Comparison of ENCODE assay signal across 12 cellular contexts in the genomic region with DNA sequence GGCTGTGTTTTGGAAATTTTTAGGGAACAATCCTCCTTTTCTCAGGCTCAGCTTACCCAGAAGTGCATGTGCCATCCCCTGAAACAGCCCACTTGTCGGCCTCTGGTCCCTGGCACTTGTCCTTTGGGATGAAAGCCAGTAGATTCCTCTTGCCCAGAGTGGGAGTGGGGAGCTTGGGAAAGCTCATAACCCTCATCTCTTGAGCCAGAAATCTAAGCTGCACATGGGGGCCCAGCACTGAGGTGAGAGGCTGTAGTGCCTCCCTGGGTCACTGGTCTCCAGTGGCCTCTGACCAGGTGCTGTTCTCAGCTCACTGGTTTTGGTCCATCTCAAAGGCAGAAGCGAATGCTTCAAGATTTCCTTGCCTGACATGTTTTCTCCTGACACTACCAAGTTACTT. TPM values are rescaled to one million over a fixed set of nuclear protein-coding genes. Genes with fewer than 3 reads are reported as not detected.
A peak's percentile ranks its signal among the peaks of the same experiment; 100 is the strongest.
DNase-seq lines count a peak whose midpoint lies in the region; ATAC-seq and TF ChIP-seq lines count a peak whose summit lies in the region.
"Had no signal": no experiment of that assay in that cellular context is flagged by ENCODE, and none has a peak within 500 bp of the region (broad histone marks: within the 10 kb centered on the region; RNA-seq: fewer than 3 reads in every experiment).

No MANE protein-coding gene starts in this region.

- WGBS in endodermal cell (ENCODE audit: insufficient coverage in 1 of 2, insufficient read length in 1 of 2), 2 experiments, result 94 to 100% methylated on average over 2 of the region's 2 CpGs

- no peak overlapping the region for H3K27ac ChIP-seq in CD4-positive, alpha-beta T cell (ENCODE audit: low read depth, low read length)
- H3K27ac ChIP-seq in Panc1 (ENCODE audit: low read length), result no peak overlapping the region
- no peak overlapping the region for H3K27ac ChIP-seq in endodermal cell (ENCODE audit: low read depth, low read length)
- H3K27ac ChIP-seq: KMS-11, ovary, testis had no signal

- peak overlapping the region; percentile 73 for H3K27ac Mint-ChIP-seq in CD4-positive, alpha-beta T cell
- H3K27ac Mint-ChIP-seq in endodermal cell, result peak overlapping the region; percentile 67
- H3K27ac Mint-ChIP-seq in neural crest cell (ENCODE audit: unreplicated experiment), result peak overlapping the region; percentile 10

- no peak overlapping the region for H3K4me3 ChIP-seq in Panc1 (ENCODE audit: low read depth in 2 of 2, low read length in 2 of 2)
- no peak overlapping the region for H3K4me3 ChIP-seq in endodermal cell (ENCODE audit: low read length)
- H3K4me3 ChIP-seq: ovary, testis had no signal

- no peaks in the 10 kb centered on the region for H3K9me3 ChIP-seq in CD4-positive, alpha-beta T cell (ENCODE audit: control insufficient read depth, low read length)
- H3K9me3 ChIP-seq in Panc1 (ENCODE audit: control insufficient read depth, insufficient read depth, low read depth, low read length) (no peaks in the 10 kb centered on the region), endodermal cell (ENCODE audit: control insufficient read depth, low read length) (no peaks in the 10 kb centered on the region)
- H3K9me3 ChIP-seq: ovary, testis had no signal

- peaks cover 67% of the 10 kb centered on the region for H3K36me3 Mint-ChIP-seq in CD4-positive, alpha-beta T cell (ENCODE audit: low read depth)
- H3K36me3 Mint-ChIP-seq in endodermal cell (ENCODE audit: low read depth), result peaks cover 24% of the 10 kb centered on the region
- no peaks in the 10 kb centered on the region for H3K36me3 Mint-ChIP-seq in neural crest cell (ENCODE audit: low read depth)

- intact Hi-C loops in CD4-positive, alpha-beta T cell (cut with DNase I, micrococcal nuclease), result no loop called here
- intact Hi-C loops in Panc1 (cut with micrococcal nuclease; ENCODE audit: unreplicated experiment), result no loop called here

- in situ Hi-C loops in Panc1 (cut with HindIII; ENCODE audit: low pct_unique_long_range_greater_than_20kb, low sequenced_read_pairs), result no loop called here

- no peak overlapping the region for H3K4me3 Mint-ChIP-seq in CD4-positive, alpha-beta T cell
- no peak overlapping the region for H3K4me3 Mint-ChIP-seq in endodermal cell
- no peak overlapping the region for H3K4me3 Mint-ChIP-seq in neural crest cell

- POLR2A ChIA-PET in CD4-positive, alpha-beta T cell (lab: Charles Lee), result no interaction called here
- POLR2A ChIA-PET in Panc1 (lab: Charles Lee), result interaction anchor here (0.7 kb wide), 1 partner anchor 102 kb away, joined by 3 read pairs; no protein-coding TSS in a partner anchor

- no peak for DNase-seq in CD4-positive, alpha-beta T cell
- no peak for DNase-seq in Panc1 (ENCODE audit: low read depth, low spot score)
- DNase-seq in endodermal cell, result no peak
- DNase-seq in neural crest cell (ENCODE audit: low read depth, low spot score), result no peak
- no peak for DNase-seq in central memory CD4-positive, alpha-beta T cell
- DNase-seq: effector CD8-positive, alpha-beta T cell; NCI-H1417 treated with DMSO at 0.1 percent for 48 hours; testis had no signal

- TSS peak; percentile 36 for BruUV-seq in Panc1 (replicated peaks; lab: Mats Ljungman, UMichigan)

- no peak for ATAC-seq in CD4-positive, alpha-beta T cell (ENCODE audit: poor library complexity)
- ATAC-seq in Panc1, result no peak
- ATAC-seq in HG03571 (IDR thresholded peaks at IDR 0.05; ENCODE audit: unreplicated experiment), result no peak
- ATAC-seq in HG02852 (IDR thresholded peaks at IDR 0.05; ENCODE audit: unreplicated experiment), result no peak

- H3K27me3 Mint-ChIP-seq in CD4-positive, alpha-beta T cell, result no peaks in the 10 kb centered on the region
- H3K27me3 Mint-ChIP-seq in endodermal cell (ENCODE audit: insufficient read depth) (no peaks in the 10 kb centered on the region), neural crest cell (ENCODE audit: low read depth) (no peaks in the 10 kb centered on the region)

- no peaks in the 10 kb centered on the region for H3K9me3 Mint-ChIP-seq in CD4-positive, alpha-beta T cell
- H3K9me3 Mint-ChIP-seq in endodermal cell, result no peaks in the 10 kb centered on the region
- no peaks in the 10 kb centered on the region for H3K9me3 Mint-ChIP-seq in neural crest cell

- no peak for TF ChIP-seq CTCF in CD4-positive, alpha-beta T cell (IDR thresholded peaks at IDR 0.05)
- TF ChIP-seq CTCF in Panc1 (IDR thresholded peaks at IDR 0.05), result no peak
- TF ChIP-seq CTCF in endodermal cell (conservative IDR thresholded peaks at IDR 0.05), result no peak
- no peak for TF ChIP-seq CTCF in neural crest cell (conservative IDR thresholded peaks at IDR 0.05)

- no peak overlapping the region for H3K9ac ChIP-seq in endodermal cell (ENCODE audit: extremely low read depth, low read length, poor library complexity, severe bottlenecking)
- H3K9ac ChIP-seq: KMS-11 had no signal

- H3K36me3 ChIP-seq in Panc1 (ENCODE audit: control insufficient read depth, insufficient read depth, low read length) (no peaks in the 10 kb centered on the region), endodermal cell (ENCODE audit: control insufficient read depth, insufficient read depth, low read length) (peaks cover 47% of the 10 kb centered on the region)
- H3K36me3 ChIP-seq: ovary had no signal

- H3K4me1 ChIP-seq in Panc1 (ENCODE audit: control insufficient read depth, insufficient read depth, low read length), result no peaks in the 10 kb centered on the region
- H3K4me1 ChIP-seq in endodermal cell (ENCODE audit: control insufficient read depth, insufficient read depth, low read length), result peaks cover 24% of the 10 kb centered on the region

- CTCF ChIA-PET in CD4-positive, alpha-beta T cell (lab: Charles Lee), result interaction anchor here (1.3 to 1.5 kb wide), 2 partner anchors 73 to 150 kb away, joined by 3 to 4 read pairs; a partner anchor contains a TSS
- CTCF ChIA-PET in Panc1 (lab: Charles Lee), result no interaction called here

- H3K4me1 Mint-ChIP-seq in CD4-positive, alpha-beta T cell (ENCODE audit: low read depth), result peaks cover 47% of the 10 kb centered on the region
- peaks cover 38% of the 10 kb centered on the region for H3K4me1 Mint-ChIP-seq in endodermal cell
- peaks cover 61% of the 10 kb centered on the region for H3K4me1 Mint-ChIP-seq in neural crest cell

- H3K27me3 ChIP-seq in CD4-positive, alpha-beta T cell (ENCODE audit: control insufficient read depth, insufficient read depth, low read length), result no peaks in the 10 kb centered on the region
- H3K27me3 ChIP-seq in Panc1 (ENCODE audit: control insufficient read depth, insufficient read depth, low read length) (no peaks in the 10 kb centered on the region), endodermal cell (ENCODE audit: control insufficient read depth, insufficient read depth, low read length, poor library complexity, severe bottlenecking) (no peaks in the 10 kb centered on the region)
- H3K27me3 ChIP-seq: ovary, testis had no signal

RNA-seq across cellular contexts. Expression of a gene that starts 38.6 kb away (rescaled TPM):
- 1 to 10 TPM; 6.5 to 7.0 TPM for total RNA-seq in CD4-positive, alpha-beta T cell
- total RNA-seq in Panc1 (2021; ENCODE audit: unreplicated experiment), result 327 TPM
- polyA plus RNA-seq in Panc1 (2012; ENCODE audit: insufficient read length), result 487 TPM
- 100 to 1,000 TPM; 691 to 720 TPM for total RNA-seq in endodermal cell
- polyA plus RNA-seq in endodermal cell (2013, experiment 1 of 2), result 358 TPM
- 364 TPM for polyA plus RNA-seq in endodermal cell (2013, experiment 2 of 2)
- total RNA-seq in neural crest cell, result 398 and 416 TPM in 2 replicates

Comparison
In these comparisons a context has a peak if more than half of its experiments do, and no peak if none do; other contexts are left out.
1. H3K27ac Mint-ChIP-seq: peak in every context shown above with its lines; median percentile 73 in CD4-positive, alpha-beta T cell; 67 in endodermal cell; 10 in neural crest cell.
2. RNA of a gene that starts 38.6 kb away (total RNA-seq): 691 to 720 TPM in endodermal cell, 398 to 416 TPM in neural crest cell and 327 TPM in Panc1 (single experiment); 6.5 to 7.0 TPM in CD4-positive, alpha-beta T cell; every median in the first group is over 10 times any median in the second.